ENCODE assay signal across 17 cellular contexts in genomic region chr7:125934539-125934938, GRCh38.
DNase-seq lines count a peak whose midpoint lies in the region; ATAC-seq and TF ChIP-seq lines count a peak whose summit lies in the region.
"Had no signal": no experiment of that assay in that cellular context is flagged by ENCODE, and none has a peak within 500 bp of the region (broad histone marks: within the 10 kb centered on the region; RNA-seq: fewer than 3 reads in every experiment).

No MANE protein-coding gene starts in this region.

- CTCF ChIA-PET in A673 (lab: Charles Lee) = no interaction called here

- H3K9me2 ChIP-seq in hepatocyte (replicated peaks; ENCODE audit: insufficient read depth) = no peaks in the 10 kb centered on the region

- peak overlapping the region; percentile 72 for H3K27ac ChIP-seq in hepatocyte
- no peak overlapping the region for H3K27ac ChIP-seq in A673 (ENCODE audit: low read depth, low read length, poor library complexity, severe bottlenecking)
- H3K27ac ChIP-seq in ascending aorta = no peak overlapping the region
- H3K27ac ChIP-seq: gastroesophageal sphincter, testis had no signal

- H3K4me1 ChIP-seq in hepatocyte (ENCODE audit: insufficient read depth) (peaks cover 8% of the 10 kb centered on the region), A673 (ENCODE audit: insufficient read depth, low read length, poor library complexity, severe bottlenecking) (no peaks in the 10 kb centered on the region), ascending aorta (no peaks in the 10 kb centered on the region)
- H3K4me1 ChIP-seq: gastroesophageal sphincter, testis had no signal

- H4K20me1 ChIP-seq in hepatocyte (ENCODE audit: insufficient read depth, poor library complexity, severe bottlenecking) = no peaks in the 10 kb centered on the region

- POLR2A ChIA-PET in A673 (lab: Charles Lee; ENCODE audit: low non-redundant PET) = no interaction called here

- H3K36me3 ChIP-seq in MG63 (no peaks in the 10 kb centered on the region), hepatocyte (replicated peaks; ENCODE audit: insufficient read depth, low read depth) (no peaks in the 10 kb centered on the region), A673 (ENCODE audit: insufficient read depth, low read length, poor library complexity, severe bottlenecking) (no peaks in the 10 kb centered on the region), ascending aorta (no peaks in the 10 kb centered on the region)
- H3K36me3 ChIP-seq: gastroesophageal sphincter had no signal

- no peaks in the 10 kb centered on the region for H3K79me2 ChIP-seq in hepatocyte

- TF ChIP-seq CTCF in hepatocyte (IDR thresholded peaks at IDR 0.05; ENCODE audit: poor library complexity) (no peak), A673 (conservative IDR thresholded peaks at IDR 0.05; ENCODE audit: low read depth, low read length) (no peak), ascending aorta (IDR thresholded peaks at IDR 0.05) (no peak)

- H3K9me3 ChIP-seq in MG63 (no peaks in the 10 kb centered on the region), hepatocyte (ENCODE audit: low read depth) (no peaks in the 10 kb centered on the region), A673 (ENCODE audit: low read depth, low read length, poor library complexity, severe bottlenecking) (no peaks in the 10 kb centered on the region), ascending aorta (no peaks in the 10 kb centered on the region)
- H3K9me3 ChIP-seq: gastroesophageal sphincter, testis had no signal

- H3K27me3 ChIP-seq in MG63 (no peaks in the 10 kb centered on the region), hepatocyte (no peaks in the 10 kb centered on the region), A673 (replicated peaks; ENCODE audit: insufficient read depth, low read depth, low read length, poor library complexity) (no peaks in the 10 kb centered on the region), ascending aorta (no peaks in the 10 kb centered on the region)
- H3K27me3 ChIP-seq: gastroesophageal sphincter, testis had no signal

- H2AFZ ChIP-seq in hepatocyte = no peak overlapping the region

- H3K4me2 ChIP-seq in hepatocyte = no peak overlapping the region

- WGBS in hepatocyte (ENCODE audit: low lambda C conversion rate, missing lambda C conversion rate) = 42% methylated on average over 2 of the region's 2 CpGs

- DNase-seq in DMS153 (lab: John Stamatoyannopoulos, UW) (peak; percentile 86), MG63 (peak; percentile 39), NCI-H69 (lab: John Stamatoyannopoulos, UW) (peak; percentile 24), hepatocyte (ENCODE audit: low spot score) (peak; percentile 60), A673 (ENCODE audit: low spot score) (no peak), ascending aorta (ENCODE audit: low spot score in 2 of 2) (no peak)
- DNase-seq: immature natural killer cell; NCI-H446 treated with DMSO at 0.1 percent for 48 hours; right cardiac atrium; stimulated activated CD4-positive, alpha-beta T cell treated with anti-CD3 and anti-CD28 coated beads, Interleukin-2, amount 100 ng/mL, for 24 hours; T-helper 1 cell; testis had no signal

- no peak for ATAC-seq in GM21717 (IDR thresholded peaks at IDR 0.05; ENCODE audit: unreplicated experiment)
- no peak for ATAC-seq in HG03354 (IDR thresholded peaks at IDR 0.05; ENCODE audit: poor library complexity, severe bottlenecking, unreplicated experiment)
- ATAC-seq: gastroesophageal sphincter, Panc1, right cardiac atrium, WTC11 had no signal

- intact Hi-C loops in A673 (cut with micrococcal nuclease; ENCODE audit: unreplicated experiment) (no loop called here), ascending aorta (cut with DNase I) (no loop called here)

- H3K4me3 ChIP-seq in MG63 = no peak overlapping the region
- H3K4me3 ChIP-seq in hepatocyte = no peak overlapping the region
- H3K4me3 ChIP-seq in A673 (ENCODE audit: low read depth, low read length, poor library complexity, severe bottlenecking) = no peak overlapping the region
- H3K4me3 ChIP-seq in ascending aorta = no peak overlapping the region
- H3K4me3 ChIP-seq: gastroesophageal sphincter, testis had no signal

- no TSS peak for BruUV-seq in A673 (replicated peaks; lab: Mats Ljungman, UMichigan)

Comparison
In these comparisons a context has a peak if more than half of its experiments do, and no peak if none do; other contexts are left out.
1. DNase-seq: peak in DMS153 (single experiment), MG63 (single experiment), NCI-H69 (single experiment) and hepatocyte (single experiment); none in A673 (single experiment) and ascending aorta (0 of 2).